In the genomic region with DNA sequence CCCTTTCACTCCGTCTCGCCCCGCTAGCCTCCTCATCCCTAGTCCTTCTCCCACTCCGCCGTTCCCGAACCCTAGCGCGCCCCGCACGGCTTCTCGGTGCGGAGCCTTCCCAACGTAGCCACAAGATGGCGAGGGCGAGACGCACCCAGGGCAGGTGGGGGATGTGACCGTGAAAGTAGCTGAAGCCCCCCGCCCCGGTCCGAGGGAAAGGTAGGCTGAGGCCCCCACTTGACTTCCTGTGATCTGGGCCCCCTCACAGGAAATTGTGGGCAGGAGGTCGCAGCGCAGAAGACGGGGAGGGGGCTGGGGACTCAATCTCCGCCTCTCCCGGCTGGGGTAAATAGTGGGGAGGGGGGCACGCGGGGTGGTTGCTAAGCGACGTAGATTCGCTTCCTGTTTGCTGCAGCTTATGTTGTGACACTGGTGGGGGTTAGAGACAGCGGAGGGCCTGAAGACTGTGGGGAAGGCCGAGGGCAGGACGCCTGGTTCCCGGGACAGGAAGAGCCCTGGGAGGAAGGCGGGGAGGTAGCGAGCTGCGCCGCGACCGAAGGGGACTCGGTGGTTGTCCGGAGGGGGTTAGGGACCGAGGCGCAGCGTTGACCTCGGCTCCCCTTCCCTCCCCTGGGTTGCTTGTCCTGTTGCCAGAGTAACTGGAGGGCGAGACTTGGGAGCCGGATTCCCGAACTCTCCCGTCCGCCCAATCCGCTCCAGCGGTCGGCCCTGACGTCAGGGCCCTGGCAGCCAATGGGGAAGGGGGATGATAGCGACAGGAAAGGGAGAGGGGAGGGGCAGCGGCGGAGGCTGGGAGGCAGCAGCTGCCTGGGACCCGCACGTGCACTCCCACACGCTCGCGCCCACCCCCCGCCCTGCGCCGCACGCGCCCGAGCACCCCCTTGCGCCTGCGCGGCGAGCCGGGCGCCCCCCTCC, we compare ENCODE assay signal across 8 cellular contexts.
A peak's percentile ranks its signal among the peaks of the same experiment; 100 is the strongest.
DNase-seq lines count a peak whose midpoint lies in the region; ATAC-seq and TF ChIP-seq lines count a peak whose summit lies in the region.

No MANE protein-coding gene starts in this region.

- CTCF ChIA-PET in AG04449 (lab: Yijun Ruan, JAX), result interaction anchor here (0.6 to 5.7 kb wide), 27 partner anchors 8 to 222 kb away, joined by 3 to 40 read pairs (median 5); partner anchors contain the start of genes KCNAB3 and NAA38

- TF ChIP-seq CTCF in AG04449 (IDR thresholded peaks at IDR 0.05; ENCODE audit: insufficient read depth, low read length, missing control alignments), result peak; percentile 95

- ATAC-seq in GM18873 (IDR thresholded peaks at IDR 0.05; ENCODE audit: low FRiP score, unreplicated experiment), result peak; percentile 34
- peak; percentile 44 for ATAC-seq in HG03354 (IDR thresholded peaks at IDR 0.05; ENCODE audit: poor library complexity, severe bottlenecking, unreplicated experiment)

- DNase-seq in AG04449 (ENCODE audit: low read depth, low spot score) (peak; percentile 91), NCI-H446 (lab: John Stamatoyannopoulos, UW) (peak; percentile 93 to 97), iris pigment epithelial cell (ENCODE audit: low read depth) (peak; percentile 99), smooth muscle cell of the brain vasculature (ENCODE audit: low read depth, low spot score) (peak; percentile 98)
- peak; percentile 82 for DNase-seq in activated CD4-positive, CD25-positive, alpha-beta regulatory T cell treated with anti-CD3 and anti-CD28 coated beads, Interleukin-2, amount 50 U/mL, for 16 hours (ENCODE audit: low read depth, low spot score)
- peak; percentile 92 for DNase-seq in central memory CD4-positive, alpha-beta T cell

- POLR2A ChIA-PET in AG04449 (lab: Yijun Ruan, JAX), result interaction anchor here (0.6 to 3.6 kb wide), 5 partner anchors 9 to 149 kb away, joined by 3 to 23 read pairs (median 4); partner anchors contain the start of genes NAA38 and TP53

- H3K4me3 ChIP-seq in AG04449 (ENCODE audit: low read depth, low read length), result peak overlapping the region; percentile 83

Comparison
In these comparisons a context has a peak if more than half of its experiments do, and no peak if none do; other contexts are left out.
1. Peak in every context shown above with its lines: DNase-seq, ATAC-seq and H3K4me3 ChIP-seq.